In genomic region chr17:70225272-70225671, GRCh38 we compare ENCODE assay signal across 2 cellular contexts.
TF ChIP-seq lines count a peak whose summit lies in the region.

No MANE protein-coding gene starts in this region.

TF ChIP-seq in GM23338, 12 proteins besides CTCF, POLR2A, EP300 and RAD21 (continued from another document):
- TF ChIP-seq, protein P1, sequence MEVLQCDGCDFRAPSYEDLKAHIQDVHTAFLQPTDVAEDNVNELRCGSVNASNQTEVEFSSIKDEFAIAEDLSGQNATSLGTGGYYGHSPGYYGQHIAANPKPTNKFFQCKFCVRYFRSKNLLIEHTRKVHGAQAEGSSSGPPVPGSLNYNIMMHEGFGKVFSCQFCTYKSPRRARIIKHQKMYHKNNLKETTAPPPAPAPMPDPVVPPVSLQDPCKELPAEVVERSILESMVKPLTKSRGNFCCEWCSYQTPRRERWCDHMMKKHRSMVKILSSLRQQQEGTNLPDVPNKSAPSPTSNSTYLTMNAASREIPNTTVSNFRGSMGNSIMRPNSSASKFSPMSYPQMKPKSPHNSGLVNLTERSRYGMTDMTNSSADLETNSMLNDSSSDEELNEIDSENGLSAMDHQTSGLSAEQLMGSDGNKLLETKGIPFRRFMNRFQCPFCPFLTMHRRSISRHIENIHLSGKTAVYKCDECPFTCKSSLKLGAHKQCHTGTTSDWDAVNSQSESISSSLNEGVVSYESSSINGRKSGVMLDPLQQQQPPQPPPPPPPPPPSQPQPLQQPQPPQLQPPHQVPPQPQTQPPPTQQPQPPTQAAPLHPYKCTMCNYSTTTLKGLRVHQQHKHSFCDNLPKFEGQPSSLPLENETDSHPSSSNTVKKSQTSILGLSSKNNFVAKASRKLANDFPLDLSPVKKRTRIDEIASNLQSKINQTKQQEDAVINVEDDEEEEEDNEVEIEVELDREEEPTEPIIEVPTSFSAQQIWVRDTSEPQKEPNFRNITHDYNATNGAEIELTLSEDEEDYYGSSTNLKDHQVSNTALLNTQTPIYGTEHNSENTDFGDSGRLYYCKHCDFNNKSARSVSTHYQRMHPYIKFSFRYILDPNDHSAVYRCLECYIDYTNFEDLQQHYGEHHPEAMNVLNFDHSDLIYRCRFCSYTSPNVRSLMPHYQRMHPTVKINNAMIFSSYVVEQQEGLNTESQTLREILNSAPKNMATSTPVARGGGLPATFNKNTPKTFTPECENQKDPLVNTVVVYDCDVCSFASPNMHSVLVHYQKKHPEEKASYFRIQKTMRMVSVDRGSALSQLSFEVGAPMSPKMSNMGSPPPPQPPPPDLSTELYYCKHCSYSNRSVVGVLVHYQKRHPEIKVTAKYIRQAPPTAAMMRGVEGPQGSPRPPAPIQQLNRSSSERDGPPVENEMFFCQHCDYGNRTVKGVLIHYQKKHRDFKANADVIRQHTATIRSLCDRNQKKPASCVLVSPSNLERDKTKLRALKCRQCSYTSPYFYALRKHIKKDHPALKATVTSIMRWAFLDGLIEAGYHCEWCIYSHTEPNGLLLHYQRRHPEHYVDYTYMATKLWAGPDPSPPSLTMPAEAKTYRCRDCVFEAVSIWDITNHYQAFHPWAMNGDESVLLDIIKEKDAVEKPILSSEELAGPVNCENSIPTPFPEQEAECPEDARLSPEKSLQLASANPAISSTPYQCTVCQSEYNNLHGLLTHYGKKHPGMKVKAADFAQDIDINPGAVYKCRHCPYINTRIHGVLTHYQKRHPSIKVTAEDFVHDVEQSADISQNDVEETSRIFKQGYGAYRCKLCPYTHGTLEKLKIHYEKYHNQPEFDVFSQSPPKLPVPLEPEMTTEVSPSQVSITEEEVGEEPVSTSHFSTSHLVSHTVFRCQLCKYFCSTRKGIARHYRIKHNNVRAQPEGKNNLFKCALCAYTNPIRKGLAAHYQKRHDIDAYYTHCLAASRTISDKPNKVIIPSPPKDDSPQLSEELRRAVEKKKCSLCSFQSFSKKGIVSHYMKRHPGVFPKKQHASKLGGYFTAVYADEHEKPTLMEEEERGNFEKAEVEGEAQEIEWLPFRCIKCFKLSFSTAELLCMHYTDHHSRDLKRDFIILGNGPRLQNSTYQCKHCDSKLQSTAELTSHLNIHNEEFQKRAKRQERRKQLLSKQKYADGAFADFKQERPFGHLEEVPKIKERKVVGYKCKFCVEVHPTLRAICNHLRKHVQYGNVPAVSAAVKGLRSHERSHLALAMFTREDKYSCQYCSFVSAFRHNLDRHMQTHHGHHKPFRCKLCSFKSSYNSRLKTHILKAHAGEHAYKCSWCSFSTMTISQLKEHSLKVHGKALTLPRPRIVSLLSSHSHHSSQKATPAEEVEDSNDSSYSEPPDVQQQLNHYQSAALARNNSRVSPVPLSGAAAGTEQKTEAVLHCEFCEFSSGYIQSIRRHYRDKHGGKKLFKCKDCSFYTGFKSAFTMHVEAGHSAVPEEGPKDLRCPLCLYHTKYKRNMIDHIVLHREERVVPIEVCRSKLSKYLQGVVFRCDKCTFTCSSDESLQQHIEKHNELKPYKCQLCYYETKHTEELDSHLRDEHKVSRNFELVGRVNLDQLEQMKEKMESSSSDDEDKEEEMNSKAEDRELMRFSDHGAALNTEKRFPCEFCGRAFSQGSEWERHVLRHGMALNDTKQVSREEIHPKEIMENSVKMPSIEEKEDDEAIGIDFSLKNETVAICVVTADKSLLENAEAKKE (CRISPR knock-in tag; IDR thresholded peaks at IDR 0.05), result no peak
- no peak for TF ChIP-seq JUNB (IDR thresholded peaks at IDR 0.05; ENCODE audit: unreplicated experiment)
- no peak for TF ChIP-seq POLR2AphosphoS5 (IDR thresholded peaks at IDR 0.05; ENCODE audit: low read depth)
- TF ChIP-seq, protein P2, sequence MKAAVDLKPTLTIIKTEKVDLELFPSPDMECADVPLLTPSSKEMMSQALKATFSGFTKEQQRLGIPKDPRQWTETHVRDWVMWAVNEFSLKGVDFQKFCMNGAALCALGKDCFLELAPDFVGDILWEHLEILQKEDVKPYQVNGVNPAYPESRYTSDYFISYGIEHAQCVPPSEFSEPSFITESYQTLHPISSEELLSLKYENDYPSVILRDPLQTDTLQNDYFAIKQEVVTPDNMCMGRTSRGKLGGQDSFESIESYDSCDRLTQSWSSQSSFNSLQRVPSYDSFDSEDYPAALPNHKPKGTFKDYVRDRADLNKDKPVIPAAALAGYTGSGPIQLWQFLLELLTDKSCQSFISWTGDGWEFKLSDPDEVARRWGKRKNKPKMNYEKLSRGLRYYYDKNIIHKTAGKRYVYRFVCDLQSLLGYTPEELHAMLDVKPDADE (IDR thresholded peaks at IDR 0.05), result no peak
- TF ChIP-seq EZH2 (IDR thresholded peaks at IDR 0.05; ENCODE audit: low read depth, unreplicated experiment), result no peak
- no peak for TF ChIP-seq REST (IDR thresholded peaks at IDR 0.05; ENCODE audit: unreplicated experiment)
- TF ChIP-seq CREB1 (CRISPR knock-in tag; IDR thresholded peaks at IDR 0.05; ENCODE audit: low read depth), result no peak
- no peak for TF ChIP-seq ZNF114 (CRISPR knock-in tag; IDR thresholded peaks at IDR 0.05)

TF ChIP-seq in HepG2, 621 proteins besides CTCF, POLR2A, EP300 and RAD21:
- TF ChIP-seq, protein P3, sequence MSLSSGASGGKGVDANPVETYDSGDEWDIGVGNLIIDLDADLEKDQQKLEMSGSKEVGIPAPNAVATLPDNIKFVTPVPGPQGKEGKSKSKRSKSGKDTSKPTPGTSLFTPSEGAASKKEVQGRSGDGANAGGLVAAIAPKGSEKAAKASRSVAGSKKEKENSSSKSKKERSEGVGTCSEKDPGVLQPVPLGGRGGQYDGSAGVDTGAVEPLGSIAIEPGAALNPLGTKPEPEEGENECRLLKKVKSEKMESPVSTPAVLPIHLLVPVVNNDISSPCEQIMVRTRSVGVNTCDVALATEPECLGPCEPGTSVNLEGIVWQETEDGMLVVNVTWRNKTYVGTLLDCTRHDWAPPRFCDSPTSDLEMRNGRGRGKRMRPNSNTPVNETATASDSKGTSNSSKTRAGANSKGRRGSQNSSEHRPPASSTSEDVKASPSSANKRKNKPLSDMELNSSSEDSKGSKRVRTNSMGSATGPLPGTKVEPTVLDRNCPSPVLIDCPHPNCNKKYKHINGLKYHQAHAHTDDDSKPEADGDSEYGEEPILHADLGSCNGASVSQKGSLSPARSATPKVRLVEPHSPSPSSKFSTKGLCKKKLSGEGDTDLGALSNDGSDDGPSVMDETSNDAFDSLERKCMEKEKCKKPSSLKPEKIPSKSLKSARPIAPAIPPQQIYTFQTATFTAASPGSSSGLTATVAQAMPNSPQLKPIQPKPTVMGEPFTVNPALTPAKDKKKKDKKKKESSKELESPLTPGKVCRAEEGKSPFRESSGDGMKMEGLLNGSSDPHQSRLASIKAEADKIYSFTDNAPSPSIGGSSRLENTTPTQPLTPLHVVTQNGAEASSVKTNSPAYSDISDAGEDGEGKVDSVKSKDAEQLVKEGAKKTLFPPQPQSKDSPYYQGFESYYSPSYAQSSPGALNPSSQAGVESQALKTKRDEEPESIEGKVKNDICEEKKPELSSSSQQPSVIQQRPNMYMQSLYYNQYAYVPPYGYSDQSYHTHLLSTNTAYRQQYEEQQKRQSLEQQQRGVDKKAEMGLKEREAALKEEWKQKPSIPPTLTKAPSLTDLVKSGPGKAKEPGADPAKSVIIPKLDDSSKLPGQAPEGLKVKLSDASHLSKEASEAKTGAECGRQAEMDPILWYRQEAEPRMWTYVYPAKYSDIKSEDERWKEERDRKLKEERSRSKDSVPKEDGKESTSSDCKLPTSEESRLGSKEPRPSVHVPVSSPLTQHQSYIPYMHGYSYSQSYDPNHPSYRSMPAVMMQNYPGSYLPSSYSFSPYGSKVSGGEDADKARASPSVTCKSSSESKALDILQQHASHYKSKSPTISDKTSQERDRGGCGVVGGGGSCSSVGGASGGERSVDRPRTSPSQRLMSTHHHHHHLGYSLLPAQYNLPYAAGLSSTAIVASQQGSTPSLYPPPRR (CRISPR knock-in tag; IDR thresholded peaks at IDR 0.05; ENCODE audit: borderline replicate concordance), result no peak
- no peak for TF ChIP-seq PAXIP1 (CRISPR knock-in tag; conservative IDR thresholded peaks at IDR 0.05)
- no peak for TF ChIP-seq CC2D1A (CRISPR knock-in tag; IDR thresholded peaks at IDR 0.05)
- no peak for TF ChIP-seq PRDM15 (CRISPR knock-in tag; IDR thresholded peaks at IDR 0.05)
TF ChIP-seq in HepG2: peak in this region for 0.
